ENCODE assay signal across 8 cellular contexts in the genomic region with DNA sequence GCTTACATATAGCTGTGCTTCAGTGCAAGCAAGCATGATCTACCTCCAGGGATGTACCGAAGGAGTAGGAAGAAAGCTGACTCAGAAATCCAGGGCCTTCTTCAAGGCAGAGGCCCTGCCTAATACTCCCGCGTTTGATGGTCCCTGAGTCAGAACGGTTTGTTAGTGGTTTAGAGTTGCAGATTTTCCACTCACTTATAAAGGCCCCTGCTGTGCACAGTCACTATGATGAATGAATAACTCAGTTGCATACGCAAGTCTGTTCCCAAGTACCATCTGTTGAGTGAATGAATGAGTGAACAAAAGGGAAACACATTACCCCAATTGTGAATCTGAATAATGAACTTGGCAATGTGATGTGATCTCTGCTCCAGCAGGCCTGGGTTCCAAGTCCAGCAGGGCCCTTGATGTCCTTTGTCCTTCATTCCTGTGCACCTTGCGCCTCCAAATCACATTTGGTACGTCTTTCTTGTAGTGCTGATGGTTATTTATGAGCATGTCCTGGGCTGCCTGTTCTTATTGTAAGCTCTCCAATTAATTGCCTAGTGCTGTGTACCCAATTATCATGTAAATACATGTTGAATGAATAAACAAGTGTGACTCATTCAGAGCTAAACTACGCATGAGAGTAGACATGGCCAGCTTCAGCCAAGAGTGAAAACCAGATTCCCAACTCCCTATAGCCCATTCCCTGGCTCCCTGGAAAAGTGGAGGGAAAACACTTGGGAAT.
DNase-seq lines count a peak whose midpoint lies in the region; ATAC-seq lines count a peak whose summit lies in the region.

No MANE protein-coding gene starts in this region.

- H3K9ac ChIP-seq in SK-N-MC (ENCODE audit: insufficient read length): no peak overlapping the region

- POLR2A ChIA-PET in activated CD4-positive, alpha-beta T cell treated with anti-CD3 and anti-CD28 coated beads for 36 hours (lab: Charles Lee): interaction anchor here (1.2 kb wide), 1 partner anchor 159 kb away, joined by 3 read pairs; no protein-coding TSS in a partner anchor

- no peaks in the 10 kb centered on the region for H3K36me3 ChIP-seq in SK-N-MC (ENCODE audit: insufficient read depth, low read length)

- no peak overlapping the region for H3K27ac Mint-ChIP-seq in activated CD4-positive, alpha-beta T cell treated with anti-CD3 and anti-CD28 coated beads for 36 hours

- no peaks in the 10 kb centered on the region for H3K9me3 Mint-ChIP-seq in activated CD4-positive, alpha-beta T cell treated with anti-CD3 and anti-CD28 coated beads for 36 hours (ENCODE audit: low read depth)

- peaks cover 11% of the 10 kb centered on the region for H3K36me3 Mint-ChIP-seq in activated CD4-positive, alpha-beta T cell treated with anti-CD3 and anti-CD28 coated beads for 36 hours (ENCODE audit: low read depth)

- peak overlapping the region; percentile 33 for H3K4me3 ChIP-seq in SK-N-MC

- no peaks in the 10 kb centered on the region for H3K9me3 ChIP-seq in SK-N-MC (ENCODE audit: low read depth, low read length)

- peak; percentile 70 for DNase-seq in activated CD4-positive, alpha-beta T cell treated with anti-CD3 and anti-CD28 coated beads for 36 hours
- DNase-seq in activated CD4-positive, alpha-beta T cell treated with anti-CD3 and anti-CD28 coated beads for 1 hour: no peak
- DNase-seq in SK-N-MC (ENCODE audit: low read depth, low spot score) (peak; percentile 79), glomerular visceral epithelial cell (ENCODE audit: extremely low spot score) (peak; percentile 73), mucosa of gallbladder (ENCODE audit: low spot score) (no peak)
- DNase-seq in stimulated activated CD4-positive, alpha-beta T cell treated with anti-CD3 and anti-CD28 coated beads, TNF-alpha, amount 100 ng/mL, for 24 hours (ENCODE audit: low read depth in 3 of 3): peak; percentile 6 to 48 (median 37)
- no peak for DNase-seq in central memory CD4-positive, alpha-beta T cell

- peaks cover 13% of the 10 kb centered on the region for H3K4me1 Mint-ChIP-seq in activated CD4-positive, alpha-beta T cell treated with anti-CD3 and anti-CD28 coated beads for 36 hours

- peak overlapping the region; percentile 94; the same call in 1 of the 2 replicates for H3K27ac ChIP-seq in SK-N-MC

- CTCF ChIA-PET in activated CD4-positive, alpha-beta T cell treated with anti-CD3 and anti-CD28 coated beads for 36 hours (lab: Charles Lee): interaction anchor here (0.5 to 4.0 kb wide), 13 partner anchors 20 to 472 kb away, joined by 3 to 44 read pairs (median 4); no protein-coding TSS in a partner anchor

- peak; percentile 94 for ATAC-seq in activated CD4-positive, alpha-beta T cell treated with anti-CD3 and anti-CD28 coated beads for 36 hours
- no peak for ATAC-seq in HG03432 (IDR thresholded peaks at IDR 0.05; ENCODE audit: unreplicated experiment)

- intact Hi-C loops in activated CD4-positive, alpha-beta T cell treated with anti-CD3 and anti-CD28 coated beads for 36 hours (cut with DNase I, micrococcal nuclease): loop anchor here (1.0 to 5.0 kb wide), 8 partner anchors 20 to 472 kb away; partner anchors contain the start of gene TMEM158 (in 1 of the 2)

- no peaks in the 10 kb centered on the region for H3K27me3 Mint-ChIP-seq in activated CD4-positive, alpha-beta T cell treated with anti-CD3 and anti-CD28 coated beads for 36 hours

- H3K4me3 Mint-ChIP-seq in activated CD4-positive, alpha-beta T cell treated with anti-CD3 and anti-CD28 coated beads for 36 hours: no peak overlapping the region

Comparison
In these comparisons a context has a peak if more than half of its experiments do, and no peak if none do; other contexts are left out.
1. DNase-seq: peak in activated CD4-positive, alpha-beta T cell treated with anti-CD3 and anti-CD28 coated beads for 36 hours (single experiment), SK-N-MC (single experiment), glomerular visceral epithelial cell (single experiment) and stimulated activated CD4-positive, alpha-beta T cell treated with anti-CD3 and anti-CD28 coated beads, TNF-alpha, amount 100 ng/mL, for 24 hours (3 of 3); none in activated CD4-positive, alpha-beta T cell treated with anti-CD3 and anti-CD28 coated beads for 1 hour (single experiment), mucosa of gallbladder (single experiment) and central memory CD4-positive, alpha-beta T cell (single experiment).